ENCODE assay signal across 30 cellular contexts in genomic region chr9:125985142-125985997, GRCh38.
"Had no signal": no experiment of that assay in that cellular context is flagged by ENCODE, and none has a peak within 500 bp of the region (broad histone marks: within the 10 kb centered on the region; RNA-seq: fewer than 3 reads in every experiment).

No MANE protein-coding gene starts in this region.

- H3K4me3 ChIP-seq: ascending aorta, esophagus squamous epithelium, thoracic aorta, upper lobe of left lung had no signal

- H3K36me3 Mint-ChIP-seq: activated naive CD4-positive, alpha-beta T cell treated with anti-CD3 and anti-CD28 coated beads, Interleukin-2, amount 10 ng/mL, durations not matched to agents 7 days and 5 days; activated naive CD8-positive, alpha-beta T cell treated with anti-CD3 and anti-CD28 coated beads, Interleukin-2, amount 10 ng/mL, durations not matched to agents 7 days and 5 days; stimulated activated effector memory CD8-positive, alpha-beta T cell treated with anti-CD3 and anti-CD28 coated beads, Interleukin-12 subunit alpha, Interleukin-12 subunit beta, amount 100 ng/mL, for 72 hours had no signal

- H3K27ac Mint-ChIP-seq: activated naive CD4-positive, alpha-beta T cell treated with anti-CD3 and anti-CD28 coated beads, Interleukin-2, amount 10 ng/mL, durations not matched to agents 7 days and 5 days; activated naive CD8-positive, alpha-beta T cell treated with anti-CD3 and anti-CD28 coated beads, Interleukin-2, amount 10 ng/mL, durations not matched to agents 7 days and 5 days; naive B cell; progenitor cell of endocrine pancreas; stimulated activated effector memory CD8-positive, alpha-beta T cell treated with anti-CD3 and anti-CD28 coated beads, Interleukin-12 subunit alpha, Interleukin-12 subunit beta, amount 100 ng/mL, for 72 hours; stimulated activated naive CD8-positive, alpha-beta T cell treated with anti-CD3 and anti-CD28 coated beads, Interleukin-15, Interleukin-2, amounts not matched to agents 100 ng/mL and 50 ng/mL, for 24 hours; T-helper 17 cell had no signal

- H3K27ac ChIP-seq: ascending aorta, brain microvascular endothelial cell, epithelial cell of prostate, esophagus squamous epithelium, thoracic aorta, upper lobe of left lung, WERI-Rb-1 had no signal

- H3K9me3 ChIP-seq: ascending aorta, thoracic aorta, upper lobe of left lung had no signal

- H3K27me3 Mint-ChIP-seq: activated naive CD4-positive, alpha-beta T cell treated with anti-CD3 and anti-CD28 coated beads, Interleukin-2, amount 10 ng/mL, durations not matched to agents 7 days and 5 days; T-helper 17 cell had no signal

- H3K4me1 Mint-ChIP-seq: activated naive CD4-positive, alpha-beta T cell treated with anti-CD3 and anti-CD28 coated beads, Interleukin-2, amount 10 ng/mL, durations not matched to agents 7 days and 5 days; activated naive CD8-positive, alpha-beta T cell treated with anti-CD3 and anti-CD28 coated beads, Interleukin-2, amount 10 ng/mL, durations not matched to agents 7 days and 5 days; central memory CD8-positive, alpha-beta T cell; naive B cell; stimulated activated effector memory CD8-positive, alpha-beta T cell treated with anti-CD3 and anti-CD28 coated beads, Interleukin-12 subunit alpha, Interleukin-12 subunit beta, amount 100 ng/mL, for 72 hours; T-helper 17 cell had no signal

- H3K9me3 Mint-ChIP-seq: stimulated activated effector memory CD8-positive, alpha-beta T cell treated with anti-CD3 and anti-CD28 coated beads, Interleukin-12 subunit alpha, Interleukin-12 subunit beta, amount 100 ng/mL, for 72 hours had no signal

- H3K27me3 ChIP-seq: ascending aorta, brain microvascular endothelial cell, upper lobe of left lung had no signal

- ATAC-seq: activated CD4-positive, CD25-positive, alpha-beta regulatory T cell treated with anti-CD3 and anti-CD28 coated beads, Interleukin-2, amount 50 U/mL, for 24 hours; left ventricle myocardium superior; sciatic nerve; stimulated activated effector memory CD8-positive, alpha-beta T cell treated with anti-CD3 and anti-CD28 coated beads, Interleukin-12 subunit alpha, Interleukin-12 subunit beta, amount 100 ng/mL, for 72 hours; T-helper 17 cell had no signal

- H3K4me1 ChIP-seq: ascending aorta, upper lobe of left lung had no signal

- H3K4me3 Mint-ChIP-seq: activated naive CD4-positive, alpha-beta T cell treated with anti-CD3 and anti-CD28 coated beads, Interleukin-2, amount 10 ng/mL, durations not matched to agents 7 days and 5 days; activated naive CD8-positive, alpha-beta T cell treated with anti-CD3 and anti-CD28 coated beads, Interleukin-2, amount 10 ng/mL, durations not matched to agents 7 days and 5 days; central memory CD8-positive, alpha-beta T cell; naive B cell; stimulated activated effector memory CD8-positive, alpha-beta T cell treated with anti-CD3 and anti-CD28 coated beads, Interleukin-12 subunit alpha, Interleukin-12 subunit beta, amount 100 ng/mL, for 72 hours; stimulated activated naive CD8-positive, alpha-beta T cell treated with anti-CD3 and anti-CD28 coated beads, Interleukin-15, Interleukin-2, amounts not matched to agents 100 ng/mL and 50 ng/mL, for 24 hours; T-helper 17 cell had no signal

- H3K36me3 ChIP-seq: ascending aorta, brain microvascular endothelial cell, esophagus squamous epithelium, thoracic aorta, upper lobe of left lung, WERI-Rb-1 had no signal

- DNase-seq: activated CD4-positive, alpha-beta T cell treated with anti-CD3 and anti-CD28 coated beads for 48 hours; activated CD4-positive, alpha-beta T cell treated with anti-CD3 and anti-CD28 coated beads, Interleukin-2, amount 50 U/mL, for 48 hours; activated CD8-positive, alpha-beta memory T cell treated with anti-CD3 and anti-CD28 coated beads for 24 hours; activated gamma-delta T cell; activated naive CD4-positive, alpha-beta T cell treated with anti-CD3 and anti-CD28 coated beads, Interleukin-2, amount 10 ng/mL, durations not matched to agents 7 days and 5 days; activated naive CD8-positive, alpha-beta T cell treated with anti-CD3 and anti-CD28 coated beads, Interleukin-2, amount 10 ng/mL, durations not matched to agents 7 days and 5 days; brain microvascular endothelial cell; effector CD8-positive, alpha-beta T cell; esophagus squamous epithelium; left ventricle myocardium superior; naive B cell; retina; small intestine; stimulated activated CD4-positive, alpha-beta T cell treated with anti-CD3 and anti-CD28 coated beads, Interleukin-4, amount 100 ng/mL, for 24 hours; T-helper 17 cell; T1000; upper lobe of left lung had no signal

- FAIRE-seq: colon, endometrium, frontal cortex, small intestine had no signal
